In the genomic region with DNA sequence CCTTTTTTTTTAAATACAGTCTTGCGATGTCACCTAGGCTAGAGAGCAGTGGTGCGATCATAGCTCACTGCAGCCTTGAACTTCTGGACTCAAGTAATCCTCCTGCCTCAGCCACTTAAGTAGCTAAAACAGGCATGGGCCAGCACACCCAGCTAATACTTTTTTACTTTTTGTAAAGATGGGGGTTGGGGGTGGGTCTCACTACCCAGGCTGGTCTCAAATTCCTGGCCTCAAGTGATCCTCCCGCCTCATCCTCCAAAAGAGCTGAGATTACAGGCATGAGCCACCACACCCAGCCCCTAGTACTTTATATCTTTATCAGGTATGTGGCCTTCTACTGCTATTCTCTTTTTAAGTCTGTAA, we compare ENCODE assay signal across 29 cellular contexts.
"Had no signal": no experiment of that assay in that cellular context is flagged by ENCODE, and none has a peak within 500 bp of the region (broad histone marks: within the 10 kb centered on the region; RNA-seq: fewer than 3 reads in every experiment).

No MANE protein-coding gene starts in this region.

- H3K9me3 ChIP-seq: adrenal gland, esophagus muscularis mucosa, gastrocnemius medialis had no signal

- H3K27ac ChIP-seq: adrenal gland, brain microvascular endothelial cell, coronary artery, dorsolateral prefrontal cortex, esophagus muscularis mucosa, foreskin keratinocyte, gastrocnemius medialis, heart left ventricle had no signal

- H3K27me3 ChIP-seq: adrenal gland, brain microvascular endothelial cell, dorsolateral prefrontal cortex, esophagus muscularis mucosa, foreskin keratinocyte, gastrocnemius medialis, heart left ventricle had no signal

- H3K36me3 ChIP-seq: adrenal gland, brain microvascular endothelial cell, esophagus muscularis mucosa, gastrocnemius medialis, heart left ventricle had no signal

- H3K4me3 ChIP-seq: adrenal gland, coronary artery, dorsolateral prefrontal cortex, esophagus muscularis mucosa, gastrocnemius medialis, heart left ventricle had no signal

- H3K4me1 ChIP-seq: foreskin keratinocyte had no signal

- ATAC-seq: activated CD8-positive, alpha-beta T cell treated with anti-CD3 and anti-CD28 coated beads for 36 hours; activated naive CD8-positive, alpha-beta T cell treated with anti-CD3 and anti-CD28 coated beads, Interleukin-2, amount 50 U/mL, for 24 hours; activated T-cell treated with anti-CD3 and anti-CD28 coated beads, Interleukin-2, amount 50 U/mL, for 4 hours; activated T-helper 17 cell treated with anti-CD3 and anti-CD28 coated beads, Interleukin-2, amount 50 U/mL, for 72 hours; foreskin keratinocyte; gastrocnemius medialis; heart left ventricle; WTC11 had no signal

- FAIRE-seq: bronchial epithelial cell had no signal

- DNase-seq: activated CD4-positive, alpha-beta T cell treated with anti-CD3 and anti-CD28 coated beads for 1 hour; activated CD4-positive, alpha-beta T cell treated with anti-CD3 and anti-CD28 coated beads for 4 hours; activated CD4-positive, alpha-beta T cell treated with anti-CD3 and anti-CD28 coated beads, Interleukin-2, amount 10 ng/mL, durations not matched to agents 7 days and 5 days; activated CD4-positive, alpha-beta T cell treated with anti-CD3 and anti-CD28 coated beads, Interleukin-2, amount 50 U/mL, for 48 hours; activated CD8-positive, alpha-beta memory T cell treated with anti-CD3 and anti-CD28 coated beads for 24 hours; activated CD8-positive, alpha-beta T cell treated with anti-CD3 and anti-CD28 coated beads for 36 hours; activated effector memory CD4-positive, alpha-beta T cell treated with Interleukin-2 at 50 U/mL for 16 hours; activated gamma-delta T cell treated with Interleukin-2 at 50 U/mL for 16 hours; activated naive CD4-positive, alpha-beta T cell treated with anti-CD3 and anti-CD28 coated beads, Interleukin-2, amount 50 U/mL, for 16 hours; activated naive CD4-positive, alpha-beta T cell treated with Interleukin-2 at 50 U/mL for 16 hours; activated naive CD8-positive, alpha-beta T cell treated with anti-CD3 and anti-CD28 coated beads, Interleukin-2, amount 50 U/mL, for 24 hours; activated T-cell treated with anti-CD3 and anti-CD28 coated beads, Interleukin-2, amount 50 U/mL, for 4 hours; adrenal gland; amygdala; aorta; brain microvascular endothelial cell; dorsolateral prefrontal cortex; effector memory CD4-positive, alpha-beta T cell; endodermal cell; foreskin keratinocyte; gastrocnemius medialis; glutamatergic neuron; heart left ventricle; T-helper 2 cell had no signal
